1 cellular context compared by ENCODE assay signal in the genomic region with DNA sequence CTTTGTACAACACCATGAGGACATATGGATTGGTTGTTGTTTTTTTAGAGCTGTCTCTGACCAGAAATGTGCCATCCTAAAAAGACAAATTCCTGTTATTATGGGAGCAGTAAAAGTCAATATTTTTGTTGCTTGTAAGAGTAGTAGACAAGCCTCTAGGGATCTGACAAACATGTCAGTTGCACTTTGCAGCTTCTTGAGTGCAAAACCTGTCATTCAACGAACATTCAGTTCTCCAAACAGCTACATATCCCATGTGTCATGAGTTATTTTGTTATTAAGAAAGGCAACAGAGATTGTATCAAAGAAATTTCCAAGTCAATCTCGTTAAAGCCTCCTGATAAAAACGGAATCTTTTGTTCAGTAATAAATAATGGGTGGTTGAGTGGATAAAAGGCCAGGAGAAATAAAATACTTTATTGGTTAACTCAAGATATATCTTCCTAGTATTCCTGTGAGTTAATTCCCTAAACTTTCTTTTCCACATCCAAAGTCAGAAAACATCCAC.
TF ChIP-seq lines count a peak whose summit lies in the region.

No MANE protein-coding gene starts in this region.

TF ChIP-seq in K562, 482 proteins besides CTCF, POLR2A, EP300 and RAD21:
- TF ChIP-seq TEAD4 (IDR thresholded peaks at IDR 0.05; ENCODE audit: low read length) (0 out of 2 replicates have a peak, but pooled peaks have one; percentile 28), TEAD4 (CRISPR knock-in tag; IDR thresholded peaks at IDR 0.05; ENCODE audit: borderline replicate concordance) (no peak), SMAD2 (IDR thresholded peaks at IDR 0.05; ENCODE audit: low read depth, low read length) (no peak), CBX2 (IDR thresholded peaks at IDR 0.05; ENCODE audit: insufficient read depth, low read length, poor library complexity, severe bottlenecking) (no peak), RUNX1 (IDR thresholded peaks at IDR 0.05; ENCODE audit: low read depth) (no peak)
- TF ChIP-seq, protein P1, sequence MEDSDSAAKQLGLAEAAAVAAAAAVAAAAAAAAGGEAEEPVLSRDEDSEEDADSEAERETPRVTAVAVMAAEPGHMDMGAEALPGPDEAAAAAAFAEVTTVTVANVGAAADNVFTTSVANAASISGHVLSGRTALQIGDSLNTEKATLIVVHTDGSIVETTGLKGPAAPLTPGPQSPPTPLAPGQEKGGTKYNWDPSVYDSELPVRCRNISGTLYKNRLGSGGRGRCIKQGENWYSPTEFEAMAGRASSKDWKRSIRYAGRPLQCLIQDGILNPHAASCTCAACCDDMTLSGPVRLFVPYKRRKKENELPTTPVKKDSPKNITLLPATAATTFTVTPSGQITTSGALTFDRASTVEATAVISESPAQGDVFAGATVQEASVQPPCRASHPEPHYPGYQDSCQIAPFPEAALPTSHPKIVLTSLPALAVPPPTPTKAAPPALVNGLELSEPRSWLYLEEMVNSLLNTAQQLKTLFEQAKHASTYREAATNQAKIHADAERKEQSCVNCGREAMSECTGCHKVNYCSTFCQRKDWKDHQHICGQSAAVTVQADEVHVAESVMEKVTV (CRISPR knock-in tag; IDR thresholded peaks at IDR 0.05): no peak
- TF ChIP-seq, protein P2, sequence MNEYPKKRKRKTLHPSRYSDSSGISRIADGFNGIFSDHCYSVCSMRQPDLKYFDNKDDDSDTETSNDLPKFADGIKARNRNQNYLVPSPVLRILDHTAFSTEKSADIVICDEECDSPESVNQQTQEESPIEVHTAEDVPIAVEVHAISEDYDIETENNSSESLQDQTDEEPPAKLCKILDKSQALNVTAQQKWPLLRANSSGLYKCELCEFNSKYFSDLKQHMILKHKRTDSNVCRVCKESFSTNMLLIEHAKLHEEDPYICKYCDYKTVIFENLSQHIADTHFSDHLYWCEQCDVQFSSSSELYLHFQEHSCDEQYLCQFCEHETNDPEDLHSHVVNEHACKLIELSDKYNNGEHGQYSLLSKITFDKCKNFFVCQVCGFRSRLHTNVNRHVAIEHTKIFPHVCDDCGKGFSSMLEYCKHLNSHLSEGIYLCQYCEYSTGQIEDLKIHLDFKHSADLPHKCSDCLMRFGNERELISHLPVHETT (CRISPR knock-in tag; conservative IDR thresholded peaks at IDR 0.05 in 1 of 2, IDR thresholded peaks at IDR 0.05 in 1 of 2): no peak
- TF ChIP-seq, protein P3, sequence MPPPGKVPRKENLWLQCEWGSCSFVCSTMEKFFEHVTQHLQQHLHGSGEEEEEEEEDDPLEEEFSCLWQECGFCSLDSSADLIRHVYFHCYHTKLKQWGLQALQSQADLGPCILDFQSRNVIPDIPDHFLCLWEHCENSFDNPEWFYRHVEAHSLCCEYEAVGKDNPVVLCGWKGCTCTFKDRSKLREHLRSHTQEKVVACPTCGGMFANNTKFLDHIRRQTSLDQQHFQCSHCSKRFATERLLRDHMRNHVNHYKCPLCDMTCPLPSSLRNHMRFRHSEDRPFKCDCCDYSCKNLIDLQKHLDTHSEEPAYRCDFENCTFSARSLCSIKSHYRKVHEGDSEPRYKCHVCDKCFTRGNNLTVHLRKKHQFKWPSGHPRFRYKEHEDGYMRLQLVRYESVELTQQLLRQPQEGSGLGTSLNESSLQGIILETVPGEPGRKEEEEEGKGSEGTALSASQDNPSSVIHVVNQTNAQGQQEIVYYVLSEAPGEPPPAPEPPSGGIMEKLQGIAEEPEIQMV (tag; conservative IDR thresholded peaks at IDR 0.05; ENCODE audit: low read depth): no peak
